Comparison of ENCODE assay signal across 18 cellular contexts in the genomic region with DNA sequence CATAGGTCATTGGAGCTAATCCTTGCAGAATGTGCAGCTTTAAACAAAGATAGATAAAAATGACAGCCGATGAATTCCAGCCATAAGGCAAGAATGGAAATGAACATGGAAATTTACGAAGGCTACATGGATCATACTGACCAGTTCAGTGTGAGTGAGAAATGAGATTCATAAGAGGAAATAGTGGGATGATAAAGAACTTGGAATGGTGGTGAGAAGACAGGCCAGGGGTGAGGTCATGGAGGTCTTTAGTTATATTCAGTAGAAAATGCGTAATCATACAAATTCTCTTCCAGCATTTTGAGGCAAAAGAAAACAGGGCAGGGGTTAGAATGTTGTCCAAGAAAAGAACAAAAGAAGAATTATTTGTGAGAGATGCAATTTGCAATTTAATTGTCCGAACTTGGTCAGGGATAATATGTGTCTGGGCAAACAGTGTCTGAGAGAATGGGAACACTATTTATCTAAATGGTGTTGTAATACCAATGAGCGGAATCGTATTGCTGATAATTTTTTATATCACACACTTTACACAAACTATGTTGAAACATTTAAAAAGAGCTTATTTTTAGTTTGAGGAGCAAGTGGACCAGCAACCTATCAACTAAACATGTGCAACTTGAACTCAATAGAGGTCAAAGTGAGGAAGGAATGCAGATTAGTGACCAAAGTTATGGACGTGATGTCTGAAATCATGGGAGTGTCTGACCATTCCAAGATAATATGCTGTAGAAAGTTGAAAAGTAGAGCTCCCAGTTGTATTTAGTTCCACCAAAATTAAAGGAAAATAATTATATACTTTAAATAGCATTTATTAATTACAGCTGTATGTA.
"Had no signal": no experiment of that assay in that cellular context is flagged by ENCODE, and none has a peak within 500 bp of the region (broad histone marks: within the 10 kb centered on the region; RNA-seq: fewer than 3 reads in every experiment).

No MANE protein-coding gene starts in this region.

- DNase-seq: activated CD4-positive, alpha-beta T cell treated with anti-CD3 and anti-CD28 coated beads for 4 hours; activated CD8-positive, alpha-beta memory T cell treated with anti-CD3 and anti-CD28 coated beads, Interleukin-2, amount 50 U/mL, for 48 hours; activated CD8-positive, alpha-beta T cell treated with anti-CD3 and anti-CD28 coated beads for 36 hours; activated naive CD4-positive, alpha-beta T cell treated with anti-CD3 and anti-CD28 coated beads, Interleukin-2, amount 10 ng/mL, durations not matched to agents 7 days and 5 days; body of pancreas; esophagus squamous epithelium; foreskin fibroblast; kidney; occipital lobe; sigmoid colon; stimulated activated CD4-positive, alpha-beta T cell treated with anti-CD3 and anti-CD28 coated beads, Interleukin-2, amount 100 ng/mL, for 24 hours; stimulated activated naive CD4-positive, alpha-beta T cell; T-cell; T1000; upper lobe of right lung had no signal

- H3K4me3 ChIP-seq: body of pancreas, esophagus squamous epithelium, prostate gland, sigmoid colon, SK-N-MC, suprapubic skin, upper lobe of right lung had no signal

- H3K27me3 ChIP-seq: body of pancreas, esophagus squamous epithelium, sigmoid colon, suprapubic skin, upper lobe of right lung had no signal

- ATAC-seq: activated CD8-positive, alpha-beta T cell treated with anti-CD3 and anti-CD28 coated beads for 36 hours; body of pancreas; T-cell; upper lobe of right lung had no signal

- H3K36me3 ChIP-seq: esophagus squamous epithelium, prostate gland, sigmoid colon, suprapubic skin, upper lobe of right lung had no signal

- H3K27ac ChIP-seq: body of pancreas, esophagus squamous epithelium, prostate gland, sigmoid colon, SK-N-MC, suprapubic skin, upper lobe of right lung had no signal

- H3K4me1 ChIP-seq: body of pancreas, esophagus squamous epithelium, prostate gland, suprapubic skin had no signal

- H3K9me3 ChIP-seq: body of pancreas, esophagus squamous epithelium, prostate gland, sigmoid colon, suprapubic skin, upper lobe of right lung had no signal
